Comparison of ENCODE assay signal across 27 cellular contexts in genomic region chr12:108575199-108575912, GRCh38. TPM values are rescaled to one million over a fixed set of nuclear protein-coding genes. Genes with fewer than 3 reads are reported as not detected.
DNase-seq lines count a peak whose midpoint lies in the region; ATAC-seq and TF ChIP-seq lines count a peak whose summit lies in the region.
"Had no signal": no experiment of that assay in that cellular context is flagged by ENCODE, and none has a peak within 500 bp of the region (broad histone marks: within the 10 kb centered on the region; RNA-seq: fewer than 3 reads in every experiment).

No MANE protein-coding gene starts in this region.

- H2BK120ac ChIP-seq in IMR-90 (ENCODE audit: low read depth, low read length): no peak overlapping the region

- no peaks in the 10 kb centered on the region for H3K79me1 ChIP-seq in IMR-90 (ENCODE audit: low read depth in 1 of 2, low read length in 2 of 2)

- H3K18ac ChIP-seq in IMR-90 (ENCODE audit: low read depth, low read length): no peak overlapping the region

- H3K14ac ChIP-seq in IMR-90 (replicated peaks; ENCODE audit: low read depth, low read length): no peak overlapping the region

- H2AK5ac ChIP-seq in IMR-90 (ENCODE audit: low read depth, low read length): 0 out of 2 replicates have a peak overlapping the region, but pooled peaks have one; percentile 56

- no peak overlapping the region for H3K9ac ChIP-seq in IMR-90 (ENCODE audit: low read depth, low read length)
- no peak overlapping the region for H3K9ac ChIP-seq in endodermal cell (ENCODE audit: extremely low read depth, low read length, poor library complexity, severe bottlenecking)

- no peak overlapping the region for H3K27ac Mint-ChIP-seq in endodermal cell
- H3K27ac Mint-ChIP-seq: activated B cell treated with CpG ODN at 0.5 μM for 24 hours; T-helper 2 cell treated with Interferon-gamma antibody and Interleukin-4, amounts not matched to agents 5 μg/mL and 100 μg/mL, for 36 hours had no signal

- intact Hi-C loops in IMR-90 (cut with micrococcal nuclease) (no loop called here), sciatic nerve (cut with DNase I) (no loop called here)

- dilution Hi-C loops in IMR-90 (cut with HindIII; ENCODE audit: low sequenced_read_pairs, unreplicated experiment): no loop called here

- peak; percentile 25 for DNase-seq in activated CD8-positive, alpha-beta memory T cell treated with anti-CD3 and anti-CD28 coated beads, Interleukin-2, amount 50 U/mL, for 48 hours
- no peak for DNase-seq in activated CD8-positive, alpha-beta memory T cell treated with anti-CD3 and anti-CD28 coated beads, Interleukin-2, amount 50 U/mL, for 4 hours
- DNase-seq in IMR-90: no peak
- DNase-seq in endodermal cell: peak; percentile 17
- peak; percentile 45 for DNase-seq in sciatic nerve (ENCODE audit: low spot score)
- DNase-seq: activated B cell treated with CpG ODN at 0.5 μM for 24 hours, activated gamma-delta T cell, GF-D8, lower lobe of right lung, NCI-H187, NCI-H2227 treated with DMSO at 0.1 percent for 48 hours, NCI-H82, stomach had no signal

- no peaks in the 10 kb centered on the region for H3K4me1 Mint-ChIP-seq in endodermal cell
- H3K4me1 Mint-ChIP-seq: H9 had no signal

- H3K9me3 Mint-ChIP-seq in endodermal cell: no peaks in the 10 kb centered on the region
- H3K9me3 Mint-ChIP-seq: activated B cell treated with CpG ODN at 0.5 μM for 24 hours had no signal

- H3K9me3 ChIP-seq in IMR-90 (ENCODE audit: control insufficient read depth, insufficient read depth, low read length) (no peaks in the 10 kb centered on the region), endodermal cell (ENCODE audit: control insufficient read depth, low read length) (no peaks in the 10 kb centered on the region)
- H3K9me3 ChIP-seq: colonic mucosa, lower lobe of right lung, MG63, ovary, right lobe of liver, SJSA1, stomach had no signal

- H2AFZ ChIP-seq in IMR-90 (replicated peaks; ENCODE audit: low read length, poor library complexity): no peak overlapping the region

- H3K27me3 ChIP-seq in IMR-90 (ENCODE audit: control insufficient read depth, insufficient read depth, low read length): no peaks in the 10 kb centered on the region
- H3K27me3 ChIP-seq in endodermal cell (ENCODE audit: control insufficient read depth, insufficient read depth, low read length, poor library complexity, severe bottlenecking): no peaks in the 10 kb centered on the region
- H3K27me3 ChIP-seq: colonic mucosa, MG63, ovary, right lobe of liver, SJSA1, stomach had no signal

- no peaks in the 10 kb centered on the region; the same call in none of the 2 replicates for H3K9me1 ChIP-seq in IMR-90 (ENCODE audit: insufficient read depth, low read length)

- BruUV-seq in IMR-90 (replicated peaks; lab: Mats Ljungman, UMichigan): no TSS peak

- no peak overlapping the region for H2BK15ac ChIP-seq in IMR-90 (ENCODE audit: low read depth, low read length)

- TF ChIP-seq CTCF in IMR-90 (conservative IDR thresholded peaks at IDR 0.05; ENCODE audit: low read depth, low read length) (no peak), endodermal cell (conservative IDR thresholded peaks at IDR 0.05) (no peak)

- H3K4me3 ChIP-seq in IMR-90 (ENCODE audit: insufficient read depth, low read depth, low read length) (no peak overlapping the region), endodermal cell (ENCODE audit: low read length) (no peak overlapping the region)
- H3K4me3 ChIP-seq: colonic mucosa, lower lobe of right lung, MG63, ovary, right lobe of liver, SJSA1, stomach had no signal

- no peaks in the 10 kb centered on the region for H4K20me1 ChIP-seq in IMR-90 (ENCODE audit: insufficient read depth, low read length)

- no peak for ATAC-seq in IMR-90 (ENCODE audit: low read depth)
- ATAC-seq in sciatic nerve: no peak
- no peak for ATAC-seq in GM19467 (IDR thresholded peaks at IDR 0.05; ENCODE audit: unreplicated experiment)
- no peak for ATAC-seq in GM18907 (IDR thresholded peaks at IDR 0.05; ENCODE audit: unreplicated experiment)
- ATAC-seq in GM19023 (IDR thresholded peaks at IDR 0.05; ENCODE audit: unreplicated experiment): no peak
- ATAC-seq: HepG2, lower lobe of right lung, Panc1, right lobe of liver had no signal

- no peak overlapping the region for H3K23ac ChIP-seq in IMR-90 (ENCODE audit: low read depth, low read length)

- no peak for TF ChIP-seq RAD21 in IMR-90 (IDR thresholded peaks at IDR 0.05; ENCODE audit: low read length)

- no peak overlapping the region for H3K56ac ChIP-seq in IMR-90 (ENCODE audit: extremely low read depth, insufficient read depth, low read length)

- WGBS in IMR-90 (ENCODE audit: extremely low coverage in 2 of 2, insufficient read length in 1 of 2), 2 experiments: 100% methylated on average over 2 of the region's 9 CpGs; no CpG with 5 or more reads in 1 of the 2 experiments
- 90 to 92% methylated on average over 5 to 9 of the region's 9 CpGs for WGBS in endodermal cell (ENCODE audit: insufficient coverage in 1 of 2, insufficient read length in 1 of 2), 2 experiments

- no peak overlapping the region for H3K4me2 ChIP-seq in IMR-90 (ENCODE audit: low read depth, low read length)

- H3K27ac ChIP-seq in IMR-90 (ENCODE audit: insufficient read depth, low read length): no peak overlapping the region
- no peak overlapping the region for H3K27ac ChIP-seq in endodermal cell (ENCODE audit: low read depth, low read length)
- H3K27ac ChIP-seq: C4-2B, colonic mucosa, lower lobe of right lung, ovary, right lobe of liver, SJSA1, stomach had no signal

- CTCF ChIA-PET in IMR-90 (lab: Yijun Ruan, JAX): interaction anchor here (0.6 to 2.2 kb wide), 2 partner anchors 20 to 43 kb away, joined by 7 read pairs; no protein-coding TSS in a partner anchor

- POLR2A ChIA-PET in IMR-90 (lab: Charles Lee; ENCODE audit: unreplicated experiment): interaction anchor here (0.6 kb wide), 1 partner anchor 374 kb away, joined by 4 read pairs; no protein-coding TSS in a partner anchor

- no peak overlapping the region for H2BK20ac ChIP-seq in IMR-90 (ENCODE audit: low read depth, low read length)

- no peaks in the 10 kb centered on the region for H3K36me3 Mint-ChIP-seq in endodermal cell (ENCODE audit: low read depth)

- H3K36me3 ChIP-seq in IMR-90 (ENCODE audit: control insufficient read depth, insufficient read depth, low read length) (no peaks in the 10 kb centered on the region), endodermal cell (ENCODE audit: control insufficient read depth, insufficient read depth, low read length) (no peaks in the 10 kb centered on the region)
- H3K36me3 ChIP-seq: colonic mucosa, MG63, ovary, right lobe of liver, SJSA1 had no signal

- H4K91ac ChIP-seq in IMR-90 (ENCODE audit: insufficient read depth, low read depth, low read length): no peak overlapping the region

- no peak overlapping the region for H2BK5ac ChIP-seq in IMR-90 (ENCODE audit: low read depth, low read length, poor library complexity, severe bottlenecking)

- no peak overlapping the region for H3K4ac ChIP-seq in IMR-90 (ENCODE audit: low read depth, low read length)

- H3K4me1 ChIP-seq in IMR-90 (ENCODE audit: control insufficient read depth, insufficient read depth, low read length) (no peaks in the 10 kb centered on the region), endodermal cell (ENCODE audit: control insufficient read depth, insufficient read depth, low read length) (no peaks in the 10 kb centered on the region)
- H3K4me1 ChIP-seq: colonic mucosa, lower lobe of right lung, right lobe of liver, stomach had no signal

- peaks cover 6% of the 10 kb centered on the region for H3K27me3 Mint-ChIP-seq in endodermal cell (ENCODE audit: insufficient read depth)
- H3K27me3 Mint-ChIP-seq: activated B cell treated with CpG ODN at 0.5 μM for 24 hours had no signal

- no peak for TF ChIP-seq POLR2A in IMR-90 (IDR thresholded peaks at IDR 0.05; ENCODE audit: low read depth, low read length)

- no peak overlapping the region for H4K5ac ChIP-seq in IMR-90 (ENCODE audit: low read depth, low read length)

- H2AK9ac ChIP-seq in IMR-90 (replicated peaks; ENCODE audit: low read depth, low read length, poor library complexity): no peak overlapping the region

- H3K4me3 Mint-ChIP-seq in endodermal cell: no peak overlapping the region
- H3K4me3 Mint-ChIP-seq: activated B cell treated with CpG ODN at 0.5 μM for 24 hours; H9; T-helper 2 cell treated with Interferon-gamma antibody and Interleukin-4, amounts not matched to agents 5 μg/mL and 100 μg/mL, for 36 hours had no signal

- in situ Hi-C loops in IMR-90 (cut with MboI; ENCODE audit: low sequenced_read_pairs): no loop called here

- no peak overlapping the region for H4K8ac ChIP-seq in IMR-90 (ENCODE audit: low read depth in 2 of 2, low read length in 2 of 2)

TF ChIP-seq in IMR-90, 13 proteins besides CTCF, POLR2A, EP300 and RAD21 (continues in another document):
- TF ChIP-seq SMC3 (IDR thresholded peaks at IDR 0.05; ENCODE audit: low read depth, low read length) (no peak), MAFK (IDR thresholded peaks at IDR 0.05; ENCODE audit: low read depth, low read length) (no peak)

RNA-seq across cellular contexts. Expression of gene ISCU, which starts 13.0 kb away (rescaled TPM):
- total RNA-seq in IMR-90 (2012; rRNA removed): 52.7 and 58.3 TPM in 2 replicates
- polyA plus RNA-seq in IMR-90 (2012; rRNA removed): 77.9 and 87.2 TPM in 2 replicates
- 38.1 and 73.2 TPM in 2 replicates for polyA plus RNA-seq in IMR-90 (2012; cell fraction: cytosol; rRNA removed)
- polyA plus RNA-seq in IMR-90 (2012; cell fraction: nucleus; rRNA removed; ENCODE audit: low replicate concordance): 37.4 and 201 TPM in 2 replicates
- 10 to 100 TPM; 63.1 to 66.0 TPM for total RNA-seq in endodermal cell
- polyA plus RNA-seq in endodermal cell (2013, experiment 1 of 2): 92.4 TPM
- 96.3 TPM for polyA plus RNA-seq in endodermal cell (2013, experiment 2 of 2)
- total RNA-seq in sciatic nerve: 132 TPM

RNA-seq across cellular contexts. Expression of gene SART3, which starts 14.4 kb away (rescaled TPM):
- total RNA-seq in IMR-90 (2012; rRNA removed) (37.8 and 61.7 TPM in 2 replicates), endodermal cell (10 to 100 TPM; 83.5 to 86.2 TPM), sciatic nerve (56.4 TPM)
- 19.8 and 22.6 TPM in 2 replicates for polyA plus RNA-seq in IMR-90 (2012; rRNA removed)
- polyA plus RNA-seq in IMR-90 (2012; cell fraction: cytosol; rRNA removed): 11.8 and 12.7 TPM in 2 replicates
- 18.0 and 42.4 TPM in 2 replicates for polyA plus RNA-seq in IMR-90 (2012; cell fraction: nucleus; rRNA removed; ENCODE audit: low replicate concordance)
- 57.5 TPM for polyA plus RNA-seq in endodermal cell (2013, experiment 1 of 2)
- polyA plus RNA-seq in endodermal cell (2013, experiment 2 of 2): 50.7 TPM

RNA-seq across cellular contexts. Expression of gene TMEM119, which starts 22.5 kb away (rescaled TPM):
- total RNA-seq in IMR-90 (2012; rRNA removed): 6.7 and 8.1 TPM in 2 replicates
- 8.4 and 9.2 TPM in 2 replicates for polyA plus RNA-seq in IMR-90 (2012; rRNA removed)
- 9.3 and 21.4 TPM in 2 replicates for polyA plus RNA-seq in IMR-90 (2012; cell fraction: cytosol; rRNA removed)
- 4.5 and 5.0 TPM in 2 replicates for polyA plus RNA-seq in IMR-90 (2012; cell fraction: nucleus; rRNA removed; ENCODE audit: low replicate concordance)
- total RNA-seq in endodermal cell: under 1 TPM; 0.11 to 0.15 TPM
- polyA plus RNA-seq in endodermal cell (2013, experiment 1 of 2): 4.3 TPM
- 4.3 TPM for polyA plus RNA-seq in endodermal cell (2013, experiment 2 of 2)
- 31.1 TPM for total RNA-seq in sciatic nerve
- total RNA-seq: A673, activated B cell treated with CpG ODN at 0.5 μM for 24 hours, H9, HepG2 had no signal
- polyA plus RNA-seq: HepG2 had no signal

RNA-seq across cellular contexts. Expression of gene SELPLG, which starts 58.3 kb away (rescaled TPM):
- total RNA-seq in IMR-90 (2012; rRNA removed): 2.8 and 3.2 TPM in 2 replicates
- polyA plus RNA-seq in IMR-90 (2012; rRNA removed): 10.8 and 13.9 TPM in 2 replicates
- polyA plus RNA-seq in IMR-90 (2012; cell fraction: cytosol; rRNA removed): 7.9 and 13.9 TPM in 2 replicates
- 29.8 and 69.7 TPM in 2 replicates for polyA plus RNA-seq in IMR-90 (2012; cell fraction: nucleus; rRNA removed; ENCODE audit: low replicate concordance)
- under 1 TPM in 1 of 2 donors, not detected in 1; 0.13 TPM for total RNA-seq in endodermal cell
- polyA plus RNA-seq in endodermal cell (2013, experiment 1 of 2): 0.18 TPM
- 0.46 TPM for polyA plus RNA-seq in endodermal cell (2013, experiment 2 of 2)
- total RNA-seq in sciatic nerve: 12.3 TPM
- total RNA-seq: HepG2 had no signal

Comparison
In these comparisons a context has a peak if more than half of its experiments do, and no peak if none do; other contexts are left out.
1. DNase-seq: peak in activated CD8-positive, alpha-beta memory T cell treated with anti-CD3 and anti-CD28 coated beads, Interleukin-2, amount 50 U/mL, for 48 hours (single experiment), endodermal cell (single experiment) and sciatic nerve (single experiment); none in activated CD8-positive, alpha-beta memory T cell treated with anti-CD3 and anti-CD28 coated beads, Interleukin-2, amount 50 U/mL, for 4 hours (single experiment) and IMR-90 (single experiment).